Comparison of ENCODE assay signal across 8 cellular contexts in the genomic region with DNA sequence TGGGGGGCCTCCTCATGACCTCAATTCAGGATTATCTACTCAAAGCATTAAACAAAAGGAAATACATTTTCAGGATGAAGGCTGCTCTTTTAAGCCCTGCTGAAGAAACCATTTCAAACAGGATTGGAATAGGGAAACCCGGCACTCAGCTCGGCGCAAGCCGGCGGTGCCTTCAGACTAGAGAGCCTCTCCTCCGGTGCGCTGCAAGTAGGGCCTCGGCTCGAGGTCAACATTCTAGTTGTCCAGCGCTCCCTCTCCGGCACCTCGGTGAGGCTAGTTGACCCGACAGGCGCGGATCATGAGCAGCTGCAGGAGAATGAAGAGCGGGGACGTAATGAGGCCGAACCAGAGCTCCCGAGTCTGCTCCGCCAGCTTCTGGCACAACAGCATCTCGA. TPM values are rescaled to one million over a fixed set of nuclear protein-coding genes. Genes with fewer than 3 reads are reported as not detected.
A peak's percentile ranks its signal among the peaks of the same experiment; 100 is the strongest.
DNase-seq lines count a peak whose midpoint lies in the region; ATAC-seq and TF ChIP-seq lines count a peak whose summit lies in the region.

No MANE protein-coding gene starts in this region.

- intact Hi-C loops in gastrocnemius medialis (cut with DNase I; ENCODE audit: low total_unique reads): loop anchor here (1.0 to 5.0 kb wide), 2 partner anchors 16 to 38 kb away; partner anchors contain the start of genes ANAPC2, SSNA1 and TUBB4B

- no peak for TF ChIP-seq POLR2A in gastrocnemius medialis (IDR thresholded peaks at IDR 0.05)

- H3K36me3 Mint-ChIP-seq in T-helper 17 cell (ENCODE audit: low read depth): peaks cover 5% of the 10 kb centered on the region

- H3K4me3 ChIP-seq in GM12864 (ENCODE audit: low read depth, low read length) (peak overlapping the region; percentile 93), fibroblast of villous mesenchyme (ENCODE audit: low read depth, low read length) (peak overlapping the region; percentile 96), gastrocnemius medialis (peak overlapping the region; percentile 75 to 97 (median 90))

- H3K4me3 Mint-ChIP-seq in T-helper 17 cell: peak overlapping the region; percentile 91

- H3K4me1 Mint-ChIP-seq in T-helper 17 cell: peaks cover 36% of the 10 kb centered on the region

- no peaks in the 10 kb centered on the region for H3K36me3 ChIP-seq in gastrocnemius medialis

- TF ChIP-seq CTCF in GM12864 (IDR thresholded peaks at IDR 0.05; ENCODE audit: low read depth, low read length, missing control alignments) (no peak), fibroblast of villous mesenchyme (IDR thresholded peaks at IDR 0.05; ENCODE audit: insufficient read depth, low read depth, low read length) (no peak), gastrocnemius medialis (IDR thresholded peaks at IDR 0.05 in 4 of 5, conservative IDR thresholded peaks at IDR 0.05 in 1 of 5) (no peak), omental fat pad (IDR thresholded peaks at IDR 0.05) (no peak)

- peaks cover 51 to 54% of the 10 kb centered on the region in 2 donors for H3K4me1 ChIP-seq in gastrocnemius medialis

- in situ Hi-C loops in gastrocnemius medialis (cut with MboI; ENCODE audit: low sequenced_read_pairs in 4 of 4): no loop called here

- DNase-seq in GM12864 (ENCODE audit: low read depth) (no peak), T-helper 17 cell (no peak), fibroblast of villous mesenchyme (ENCODE audit: low read depth) (no peak), gastrocnemius medialis (no peak), omental fat pad (ENCODE audit: low spot score) (no peak), activated gamma-delta T cell treated with Interleukin-2 at 50 U/mL for 16 hours (no peak)
- DNase-seq in stimulated activated naive CD4-positive, alpha-beta T cell (lab: John Stamatoyannopoulos, UW): no peak

- H3K9me3 ChIP-seq in T-helper 17 cell (ENCODE audit: control insufficient read depth, low read length, poor library complexity, severe bottlenecking) (no peaks in the 10 kb centered on the region), gastrocnemius medialis (no peaks in the 10 kb centered on the region)

- H3K27me3 ChIP-seq in gastrocnemius medialis: no peaks in the 10 kb centered on the region

- H3K27me3 Mint-ChIP-seq in T-helper 17 cell: no peaks in the 10 kb centered on the region

- ATAC-seq in T-helper 17 cell (no peak), gastrocnemius medialis (no peak), omental fat pad (ENCODE audit: low FRiP score) (no peak)
- ATAC-seq in activated CD4-positive, CD25-positive, alpha-beta regulatory T cell treated with anti-CD3 and anti-CD28 coated beads, Interleukin-2, amount 50 U/mL, for 24 hours: no peak

- peak overlapping the region; percentile 65 to 90 (median 78) for H3K27ac ChIP-seq in gastrocnemius medialis

- peak overlapping the region; percentile 93 for H3K27ac Mint-ChIP-seq in T-helper 17 cell

RNA-seq across cellular contexts. Expression of gene TMEM203, which starts 0.7 kb away (rescaled TPM):
- total RNA-seq in T-helper 17 cell (10 to 100 TPM; 21.3 to 21.4 TPM), fibroblast of villous mesenchyme (33.2 and 40.2 TPM in 2 replicates), gastrocnemius medialis (10 to 100 TPM; 24.7 to 45.9 (median 32.0) TPM), omental fat pad (10 to 100 TPM; 21.6 to 29.1 (median 27.1) TPM)

RNA-seq across cellular contexts. Expression of gene NDOR1, which starts 0.8 kb away (rescaled TPM):
- 10 to 100 TPM; 24.0 to 30.7 TPM for total RNA-seq in T-helper 17 cell
- 7.8 and 11.0 TPM in 2 replicates for total RNA-seq in fibroblast of villous mesenchyme
- 1 to 10 TPM; 2.4 to 5.0 (median 4.1) TPM for total RNA-seq in gastrocnemius medialis
- 1 to 10 TPM; 5.6 to 6.6 (median 6.1) TPM for total RNA-seq in omental fat pad

RNA-seq across cellular contexts. Expression of gene TPRN, which starts 4.2 kb away (rescaled TPM):
- total RNA-seq in T-helper 17 cell: 1 to 10 TPM; 5.7 to 6.3 TPM
- total RNA-seq in fibroblast of villous mesenchyme: 6.9 and 8.1 TPM in 2 replicates
- 10 to 100 TPM in 1 of 4 donors, 1 to 10 TPM in 3; 3.4 to 10.2 (median 6.3) TPM for total RNA-seq in gastrocnemius medialis
- total RNA-seq in omental fat pad: 1 to 10 TPM; 3.6 to 6.5 (median 4.9) TPM

RNA-seq across cellular contexts. Expression of gene SSNA1, which starts 16.3 kb away (rescaled TPM):
- 10 to 100 TPM; 39.4 to 48.3 TPM for total RNA-seq in T-helper 17 cell
- 58.7 and 81.5 TPM in 2 replicates for total RNA-seq in fibroblast of villous mesenchyme
- total RNA-seq in gastrocnemius medialis: 100 to 1,000 TPM in 2 of 4 donors, 10 to 100 TPM in 2; 73.3 to 164 (median 94.4) TPM
- total RNA-seq in omental fat pad: 10 to 100 TPM; 51.2 to 78.2 (median 67.1) TPM

RNA-seq across cellular contexts. Expression of gene ANAPC2, which starts 16.4 kb away (rescaled TPM):
- total RNA-seq in T-helper 17 cell: 100 to 1,000 TPM; 114 to 116 TPM
- 22.9 and 24.8 TPM in 2 replicates for total RNA-seq in fibroblast of villous mesenchyme
- total RNA-seq in gastrocnemius medialis: 10 to 100 TPM; 10.2 to 12.4 (median 10.8) TPM
- total RNA-seq in omental fat pad: 10 to 100 TPM; 17.4 to 38.8 (median 22.8) TPM
